8 cellular contexts compared by ENCODE assay signal in genomic region chr14:45135659-45136314, GRCh38. TPM values are rescaled to one million over a fixed set of nuclear protein-coding genes. Genes with fewer than 3 reads are reported as not detected.
DNase-seq lines count a peak whose midpoint lies in the region; ATAC-seq, FAIRE-seq and TF ChIP-seq lines count a peak whose summit lies in the region.

FANCM (plus strand) TSS chr14:45135930; CDS start chr14:45136032, 102 bp downstream.

- peak within 1 kb of the TSS; percentile 97 for H3K4me3 ChIP-seq in PC-3 (ENCODE audit: low read length)

- H3K27ac ChIP-seq in PC-3 (ENCODE audit: low read length): peak within 1 kb of the TSS; percentile 32
- peak within 1 kb of the TSS; percentile 79 for H3K27ac ChIP-seq in epithelial cell of prostate

- H4K20me1 ChIP-seq in PC-3 (ENCODE audit: low read length): peaks cover 17% of the 10 kb centered on the region

- CTCF ChIA-PET in PC-3 (lab: Charles Lee): interaction anchor here (2.2 kb wide), 1 partner anchor 222 kb away, joined by 9 read pairs; no protein-coding TSS in a partner anchor

- TSS peak; percentile 59 for BruUV-seq in PC-3 (replicated peaks; lab: Mats Ljungman, UMichigan)

- peak within 1 kb of the TSS; percentile 95 for H3K4me2 ChIP-seq in PC-3 (ENCODE audit: low read length)

- no peak for TF ChIP-seq CTCF in D721Med (IDR thresholded peaks at IDR 0.05; ENCODE audit: insufficient read depth, missing control alignments)
- no peak for TF ChIP-seq CTCF in PC-3 (conservative IDR thresholded peaks at IDR 0.05; ENCODE audit: low read depth, low read length)

- H2AFZ ChIP-seq in PC-3 (ENCODE audit: low read length): peak within 1 kb of the TSS; percentile 94

- intact Hi-C loops in PC-3 (cut with micrococcal nuclease): loop anchor here (1.0 to 2.0 kb wide), 4 partner anchors 21 to 133 kb away; partner anchors contain the start of gene PRPF39

- H3K27me3 ChIP-seq in PC-3 (ENCODE audit: low read length): no peaks in the 10 kb centered on the region

- peak; percentile 47 for ATAC-seq in GM21528 (IDR thresholded peaks at IDR 0.05; ENCODE audit: low FRiP score, unreplicated experiment)
- peak; percentile 53 for ATAC-seq in PC-3

- H3K4me1 ChIP-seq in PC-3 (ENCODE audit: insufficient read depth, low read length): peaks cover 29% of the 10 kb centered on the region

- no peaks in the 10 kb centered on the region for H3K9me2 ChIP-seq in PC-3 (replicated peaks; ENCODE audit: low read length)

- H3K79me2 ChIP-seq in PC-3 (ENCODE audit: low read length): peaks cover 80% of the 10 kb centered on the region

- TF ChIP-seq EP300 in Ishikawa (IDR thresholded peaks at IDR 0.05; ENCODE audit: borderline replicate concordance): no peak

- no peaks in the 10 kb centered on the region for H3K36me3 ChIP-seq in PC-3 (ENCODE audit: low read depth, low read length)

- peak; percentile 38 for DNase-seq in D721Med (ENCODE audit: insufficient read length, low spot score)
- DNase-seq in PC-3: peak; percentile 99
- DNase-seq in activated T-cell treated with anti-CD3 and anti-CD28 coated beads for 48 hours (ENCODE audit: low read depth): peak; percentile 76
- DNase-seq in epithelial cell of prostate (ENCODE audit: low read depth, low spot score): peak; percentile 91
- peak; percentile 96 for DNase-seq in mucosa of gallbladder (ENCODE audit: low spot score)
- DNase-seq in stimulated activated CD8-positive, alpha-beta memory T cell treated with anti-CD3 and anti-CD28 coated beads, Interleukin-4, amount 100 ng/mL, for 4 hours (ENCODE audit: low read depth in 2 of 2, low spot score in 1 of 2): peak; percentile 68 to 81

- H3F3A ChIP-seq in PC-3 (ENCODE audit: low read length, unreplicated experiment): no peaks in the 10 kb centered on the region

- H3K9ac ChIP-seq in PC-3 (ENCODE audit: low read length): peak within 1 kb of the TSS; percentile 77

- POLR2A ChIA-PET in PC-3 (lab: Charles Lee; ENCODE audit: unreplicated experiment): interaction anchor here (0.6 kb wide), 1 partner anchor 174 kb away, joined by 4 read pairs; the partner anchor contains the start of gene KLHL28

- H3K9me3 ChIP-seq in PC-3 (ENCODE audit: low read length): no peaks in the 10 kb centered on the region

- FAIRE-seq in D721Med (lab: Jason Lieb, UNC): peak; percentile 38

- no peak for TF ChIP-seq RAD21 in Ishikawa (IDR thresholded peaks at IDR 0.05; ENCODE audit: low read depth)

TF ChIP-seq in Ishikawa, 13 proteins besides CTCF, POLR2A, EP300 and RAD21:
- TF ChIP-seq TAF1 (IDR thresholded peaks at IDR 0.05; ENCODE audit: low read depth): peak; percentile 87
- TF ChIP-seq EGR1 (IDR thresholded peaks at IDR 0.05): no peak
- no peak for TF ChIP-seq CREB1 (IDR thresholded peaks at IDR 0.05; ENCODE audit: low read depth)
- TF ChIP-seq MAX (IDR thresholded peaks at IDR 0.05): peak; percentile 49; the same call in 1 of the 2 replicates
- TF ChIP-seq FOXM1 (IDR thresholded peaks at IDR 0.05; ENCODE audit: borderline replicate concordance, low read depth): peak; percentile 41; the same call in 1 of the 2 replicates
- TF ChIP-seq YY1 (IDR thresholded peaks at IDR 0.05; ENCODE audit: low read depth): no peak
- TF ChIP-seq REST (IDR thresholded peaks at IDR 0.05; ENCODE audit: low read depth): no peak
- no peak for TF ChIP-seq ZBTB7A (IDR thresholded peaks at IDR 0.05; ENCODE audit: low read depth)
- TF ChIP-seq TEAD4 (IDR thresholded peaks at IDR 0.05): no peak; the same call in 1 of the 2 replicates
- no peak for TF ChIP-seq USF1 (IDR thresholded peaks at IDR 0.05)
- TF ChIP-seq TCF12 (IDR thresholded peaks at IDR 0.05; ENCODE audit: low read depth): 0 out of 2 replicates have a peak, but pooled peaks have one; percentile 35
- no peak for TF ChIP-seq CEBPB (IDR thresholded peaks at IDR 0.05)

RNA-seq across cellular contexts. Expression of gene FANCM, which starts in this region (rescaled TPM):
- 11.7 and 15.6 TPM in 2 replicates for total RNA-seq in PC-3 (2014; rRNA removed)
- 4.5 TPM for total RNA-seq in mucosa of gallbladder

Comparison
In these comparisons a context has a peak if more than half of its experiments do, and no peak if none do; other contexts are left out.
1. Peak in every context shown above with its lines: DNase-seq, ATAC-seq, H3K4me3 ChIP-seq and H3K27ac ChIP-seq.
2. DNase-seq: peak in every context shown above with its lines; median percentile 99 in PC-3; 96 in mucosa of gallbladder; 91 in epithelial cell of prostate; 76 in activated T-cell treated with anti-CD3 and anti-CD28 coated beads for 48 hours; 74 in stimulated activated CD8-positive, alpha-beta memory T cell treated with anti-CD3 and anti-CD28 coated beads, Interleukin-4, amount 100 ng/mL, for 4 hours; 38 in D721Med.